19 cellular contexts compared by ENCODE assay signal in the genomic region with DNA sequence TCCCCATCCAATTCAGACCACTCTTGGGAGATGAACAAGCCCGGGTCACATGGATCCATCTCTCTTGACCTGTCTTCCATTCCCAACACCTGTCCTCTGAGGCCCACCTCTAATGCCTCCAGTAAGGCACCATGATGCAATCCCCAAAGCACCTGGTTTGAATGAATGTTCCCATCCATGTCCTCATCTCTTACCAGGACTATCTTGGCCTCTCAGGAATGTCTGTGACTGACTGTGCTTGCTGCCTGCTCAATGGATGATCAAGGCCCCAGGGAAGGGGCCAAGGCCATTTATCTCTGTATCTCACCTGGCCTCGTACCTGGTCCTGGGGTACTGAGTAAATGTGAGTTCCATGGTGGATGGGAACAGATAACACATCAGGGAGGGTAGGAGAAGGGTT. TPM values are rescaled to one million over a fixed set of nuclear protein-coding genes. Genes with fewer than 3 reads are reported as not detected.
"Had no signal": no experiment of that assay in that cellular context is flagged by ENCODE, and none has a peak within 500 bp of the region (broad histone marks: within the 10 kb centered on the region; RNA-seq: fewer than 3 reads in every experiment).

No MANE protein-coding gene starts in this region.

- H3K9ac ChIP-seq: SK-N-SH had no signal

- FAIRE-seq: HTR-8/SVneo, RCC 7860 had no signal

- DNase-seq: KBM-7, MV-4-11, NCI-H1048, NCI-H1105, NCI-H1417, NCI-H1436 treated with DMSO at 0.1 percent for 48 hours, NCI-H1694, NCI-H187 treated with DMSO at 0.1 percent for 48 hours, NCI-H2227 treated with DMSO at 0.1 percent for 48 hours, NCI-H524 treated with DMSO at 0.1 percent for 48 hours, NCI-H774, RPMI8226, SHP77, SK-N-SH had no signal

- H3K27ac ChIP-seq: HL-60 had no signal

- H3K9me3 ChIP-seq: SK-N-SH had no signal

- H3K4me2 ChIP-seq: SK-N-SH had no signal

RNA-seq across cellular contexts. Expression of gene SLCO2A1, which starts 49.7 kb away (rescaled TPM):
- total RNA-seq: NCI-H460, SK-MEL-5 had no signal
